Comparison of ENCODE assay signal across 8 cellular contexts in genomic region chr20:5127204-5127858, GRCh38. TPM values are rescaled to one million over a fixed set of nuclear protein-coding genes. Genes with fewer than 3 reads are reported as not detected.
DNase-seq lines count a peak whose midpoint lies in the region; ATAC-seq and TF ChIP-seq lines count a peak whose summit lies in the region.

No MANE protein-coding gene starts in this region.

- 0% methylated on average over 43 of the region's 44 CpGs; no CpG with 5 or more reads in 1 of the 2 experiments for WGBS in endodermal cell (ENCODE audit: insufficient coverage in 1 of 2, insufficient read length in 1 of 2), 2 experiments

- no peaks in the 10 kb centered on the region for H3K9me3 ChIP-seq in endodermal cell (ENCODE audit: control insufficient read depth, low read length)
- no peaks in the 10 kb centered on the region for H3K9me3 ChIP-seq in mononuclear cell (ENCODE audit: low read depth, low read length)

- peaks cover 13% of the 10 kb centered on the region for H3K4me1 Mint-ChIP-seq in endodermal cell

- H3K4me3 Mint-ChIP-seq in endodermal cell = peak overlapping the region; percentile 94

- peaks cover 10% of the 10 kb centered on the region for H3K36me3 Mint-ChIP-seq in endodermal cell (ENCODE audit: low read depth)

- ATAC-seq in GM19035 (IDR thresholded peaks at IDR 0.05; ENCODE audit: unreplicated experiment) = peak; percentile 26
- ATAC-seq in HG03280 (IDR thresholded peaks at IDR 0.05; ENCODE audit: unreplicated experiment) = peak; percentile 30

- H3K36me3 ChIP-seq in endodermal cell (ENCODE audit: control insufficient read depth, insufficient read depth, low read length) = peaks cover 4% of the 10 kb centered on the region

- no peaks in the 10 kb centered on the region for H3K4me1 ChIP-seq in endodermal cell (ENCODE audit: control insufficient read depth, insufficient read depth, low read length)
- H3K4me1 ChIP-seq in mononuclear cell (ENCODE audit: insufficient read depth, low read length) = peaks cover 22% of the 10 kb centered on the region

- H3K27ac ChIP-seq in endodermal cell (ENCODE audit: low read depth, low read length) = peak overlapping the region; percentile 79

- DNase-seq in AG10803 (ENCODE audit: low read depth) = peak; percentile 17
- peak; percentile 32 for DNase-seq in NCI-H774 (lab: John Stamatoyannopoulos, UW)
- peak; percentile 32 for DNase-seq in activated CD8-positive, alpha-beta memory T cell treated with anti-CD3 and anti-CD28 coated beads, Interleukin-2, amount 50 U/mL, for 1 hour (ENCODE audit: extremely low read depth)
- peak; percentile 82 for DNase-seq in endodermal cell
- DNase-seq in stimulated activated CD8-positive, alpha-beta memory T cell treated with anti-CD3 and anti-CD28 coated beads, Interleukin-4, amount 100 ng/mL, for 48 hours = peak; percentile 77

- H3K4me3 ChIP-seq in AG10803 (ENCODE audit: low read length) (peak overlapping the region; percentile 84), endodermal cell (ENCODE audit: low read length) (peak overlapping the region; percentile 96), mononuclear cell (ENCODE audit: low read length) (peak overlapping the region; percentile 81)

- H3K27me3 ChIP-seq in endodermal cell (ENCODE audit: control insufficient read depth, insufficient read depth, low read length, poor library complexity, severe bottlenecking) (no peaks in the 10 kb centered on the region), mononuclear cell (ENCODE audit: insufficient read depth, low read length) (no peaks in the 10 kb centered on the region)

- no peaks in the 10 kb centered on the region for H3K9me3 Mint-ChIP-seq in endodermal cell

- H3K9ac ChIP-seq in endodermal cell (ENCODE audit: extremely low read depth, low read length, poor library complexity, severe bottlenecking) = peak overlapping the region; percentile 93

- H3K27ac Mint-ChIP-seq in endodermal cell = peak overlapping the region; percentile 97

- TF ChIP-seq CTCF in AG10803 (conservative IDR thresholded peaks at IDR 0.05; ENCODE audit: low read length) (no peak), endodermal cell (conservative IDR thresholded peaks at IDR 0.05) (no peak)

- no peaks in the 10 kb centered on the region for H3K27me3 Mint-ChIP-seq in endodermal cell (ENCODE audit: insufficient read depth)

RNA-seq across cellular contexts. Expression of gene CDS2, which starts 0.5 kb away (rescaled TPM):
- total RNA-seq in endodermal cell = 10 to 100 TPM; 66.8 to 77.1 TPM
- 33.0 TPM for polyA plus RNA-seq in endodermal cell (2013, experiment 1 of 2)
- polyA plus RNA-seq in endodermal cell (2013, experiment 2 of 2) = 33.7 TPM
- total RNA-seq in mononuclear cell = 49.1 TPM

RNA-seq across cellular contexts. Expression of gene PCNA, which starts 7.6 kb away (rescaled TPM):
- total RNA-seq in endodermal cell (100 to 1,000 TPM; 168 to 169 TPM), mononuclear cell (18.7 TPM)
- 270 TPM for polyA plus RNA-seq in endodermal cell (2013, experiment 1 of 2)
- polyA plus RNA-seq in endodermal cell (2013, experiment 2 of 2) = 257 TPM

RNA-seq across cellular contexts. Expression of gene TMEM230, which starts 14.5 kb away (rescaled TPM):
- total RNA-seq in endodermal cell (10 to 100 TPM; 80.3 to 83.3 TPM), mononuclear cell (53.7 TPM)
- 119 TPM for polyA plus RNA-seq in endodermal cell (2013, experiment 1 of 2)
- 107 TPM for polyA plus RNA-seq in endodermal cell (2013, experiment 2 of 2)

Comparison
In these comparisons a context has a peak if more than half of its experiments do, and no peak if none do; other contexts are left out.
1. Peak in every context shown above with its lines: DNase-seq, ATAC-seq, H3K4me3 ChIP-seq and H3K27ac ChIP-seq.
2. DNase-seq: peak in every context shown above with its lines; median percentile 82 in endodermal cell; 77 in stimulated activated CD8-positive, alpha-beta memory T cell treated with anti-CD3 and anti-CD28 coated beads, Interleukin-4, amount 100 ng/mL, for 48 hours; 32 in NCI-H774; 32 in activated CD8-positive, alpha-beta memory T cell treated with anti-CD3 and anti-CD28 coated beads, Interleukin-2, amount 50 U/mL, for 1 hour; 17 in AG10803.